7 cellular contexts compared by ENCODE assay signal in genomic region chr1:157910270-157910669, GRCh38.
"Had no signal": no experiment of that assay in that cellular context is flagged by ENCODE, and none has a peak within 500 bp of the region (broad histone marks: within the 10 kb centered on the region; RNA-seq: fewer than 3 reads in every experiment).

No MANE protein-coding gene starts in this region.

- ATAC-seq: HepG2 had no signal

- H3K27ac ChIP-seq: HL-60, KMS-11 had no signal

- H3K4me2 ChIP-seq: KMS-11 had no signal

- H3K9ac ChIP-seq: KMS-11 had no signal

- FAIRE-seq: HepG2, HTR-8/SVneo had no signal

- DNase-seq: IMR-90, KBM-7, KG1 had no signal
